ENCODE assay signal across 1 cellular context in genomic region chr12:51335931-51336330, GRCh38.
TF ChIP-seq lines count a peak whose summit lies in the region.

No MANE protein-coding gene starts in this region.

TF ChIP-seq in WTC11, 78 proteins besides CTCF, POLR2A, EP300 and RAD21 (continued from another document):
- TF ChIP-seq AR (CRISPR knock-in tag; IDR thresholded peaks at IDR 0.05) (no peak), FOXJ3 (CRISPR knock-in tag; IDR thresholded peaks at IDR 0.05; ENCODE audit: borderline replicate concordance) (no peak), ESRRA (CRISPR knock-in tag; IDR thresholded peaks at IDR 0.05; ENCODE audit: borderline replicate concordance) (no peak), CBFB (CRISPR knock-in tag; IDR thresholded peaks at IDR 0.05; ENCODE audit: low read depth) (no peak), TP53 (CRISPR knock-in tag; IDR thresholded peaks at IDR 0.05) (no peak), ZSCAN18 (CRISPR knock-in tag; IDR thresholded peaks at IDR 0.05) (no peak), JAZF1 (CRISPR knock-in tag; IDR thresholded peaks at IDR 0.05) (no peak), EMX1 (CRISPR knock-in tag; IDR thresholded peaks at IDR 0.05) (no peak), ELF4 (CRISPR knock-in tag; IDR thresholded peaks at IDR 0.05; ENCODE audit: low read depth) (no peak)
- TF ChIP-seq, protein P1, sequence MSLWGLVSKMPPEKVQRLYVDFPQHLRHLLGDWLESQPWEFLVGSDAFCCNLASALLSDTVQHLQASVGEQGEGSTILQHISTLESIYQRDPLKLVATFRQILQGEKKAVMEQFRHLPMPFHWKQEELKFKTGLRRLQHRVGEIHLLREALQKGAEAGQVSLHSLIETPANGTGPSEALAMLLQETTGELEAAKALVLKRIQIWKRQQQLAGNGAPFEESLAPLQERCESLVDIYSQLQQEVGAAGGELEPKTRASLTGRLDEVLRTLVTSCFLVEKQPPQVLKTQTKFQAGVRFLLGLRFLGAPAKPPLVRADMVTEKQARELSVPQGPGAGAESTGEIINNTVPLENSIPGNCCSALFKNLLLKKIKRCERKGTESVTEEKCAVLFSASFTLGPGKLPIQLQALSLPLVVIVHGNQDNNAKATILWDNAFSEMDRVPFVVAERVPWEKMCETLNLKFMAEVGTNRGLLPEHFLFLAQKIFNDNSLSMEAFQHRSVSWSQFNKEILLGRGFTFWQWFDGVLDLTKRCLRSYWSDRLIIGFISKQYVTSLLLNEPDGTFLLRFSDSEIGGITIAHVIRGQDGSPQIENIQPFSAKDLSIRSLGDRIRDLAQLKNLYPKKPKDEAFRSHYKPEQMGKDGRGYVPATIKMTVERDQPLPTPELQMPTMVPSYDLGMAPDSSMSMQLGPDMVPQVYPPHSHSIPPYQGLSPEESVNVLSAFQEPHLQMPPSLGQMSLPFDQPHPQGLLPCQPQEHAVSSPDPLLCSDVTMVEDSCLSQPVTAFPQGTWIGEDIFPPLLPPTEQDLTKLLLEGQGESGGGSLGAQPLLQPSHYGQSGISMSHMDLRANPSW (CRISPR knock-in tag; conservative IDR thresholded peaks at IDR 0.05; ENCODE audit: low read depth), result no peak
- TF ChIP-seq, protein P2, sequence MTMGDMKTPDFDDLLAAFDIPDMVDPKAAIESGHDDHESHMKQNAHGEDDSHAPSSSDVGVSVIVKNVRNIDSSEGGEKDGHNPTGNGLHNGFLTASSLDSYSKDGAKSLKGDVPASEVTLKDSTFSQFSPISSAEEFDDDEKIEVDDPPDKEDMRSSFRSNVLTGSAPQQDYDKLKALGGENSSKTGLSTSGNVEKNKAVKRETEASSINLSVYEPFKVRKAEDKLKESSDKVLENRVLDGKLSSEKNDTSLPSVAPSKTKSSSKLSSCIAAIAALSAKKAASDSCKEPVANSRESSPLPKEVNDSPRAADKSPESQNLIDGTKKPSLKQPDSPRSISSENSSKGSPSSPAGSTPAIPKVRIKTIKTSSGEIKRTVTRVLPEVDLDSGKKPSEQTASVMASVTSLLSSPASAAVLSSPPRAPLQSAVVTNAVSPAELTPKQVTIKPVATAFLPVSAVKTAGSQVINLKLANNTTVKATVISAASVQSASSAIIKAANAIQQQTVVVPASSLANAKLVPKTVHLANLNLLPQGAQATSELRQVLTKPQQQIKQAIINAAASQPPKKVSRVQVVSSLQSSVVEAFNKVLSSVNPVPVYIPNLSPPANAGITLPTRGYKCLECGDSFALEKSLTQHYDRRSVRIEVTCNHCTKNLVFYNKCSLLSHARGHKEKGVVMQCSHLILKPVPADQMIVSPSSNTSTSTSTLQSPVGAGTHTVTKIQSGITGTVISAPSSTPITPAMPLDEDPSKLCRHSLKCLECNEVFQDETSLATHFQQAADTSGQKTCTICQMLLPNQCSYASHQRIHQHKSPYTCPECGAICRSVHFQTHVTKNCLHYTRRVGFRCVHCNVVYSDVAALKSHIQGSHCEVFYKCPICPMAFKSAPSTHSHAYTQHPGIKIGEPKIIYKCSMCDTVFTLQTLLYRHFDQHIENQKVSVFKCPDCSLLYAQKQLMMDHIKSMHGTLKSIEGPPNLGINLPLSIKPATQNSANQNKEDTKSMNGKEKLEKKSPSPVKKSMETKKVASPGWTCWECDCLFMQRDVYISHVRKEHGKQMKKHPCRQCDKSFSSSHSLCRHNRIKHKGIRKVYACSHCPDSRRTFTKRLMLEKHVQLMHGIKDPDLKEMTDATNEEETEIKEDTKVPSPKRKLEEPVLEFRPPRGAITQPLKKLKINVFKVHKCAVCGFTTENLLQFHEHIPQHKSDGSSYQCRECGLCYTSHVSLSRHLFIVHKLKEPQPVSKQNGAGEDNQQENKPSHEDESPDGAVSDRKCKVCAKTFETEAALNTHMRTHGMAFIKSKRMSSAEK (CRISPR knock-in tag; IDR thresholded peaks at IDR 0.05; ENCODE audit: borderline replicate concordance), result no peak
